ENCODE assay signal across 1 cellular context in genomic region chr5:179820127-179820482, GRCh38.
TF ChIP-seq lines count a peak whose summit lies in the region.

No MANE protein-coding gene starts in this region.

TF ChIP-seq in K562, 482 proteins besides CTCF, POLR2A, EP300 and RAD21 (continued from another document and continues in another):
- no peak; the same call in 1 of the 2 replicates for TF ChIP-seq ZBTB33 (CRISPR knock-in tag; IDR thresholded peaks at IDR 0.05)
- TF ChIP-seq ZSCAN32 (CRISPR knock-in tag; IDR thresholded peaks at IDR 0.05): no peak
- TF ChIP-seq ERF (CRISPR knock-in tag; IDR thresholded peaks at IDR 0.05): peak; percentile 77; the same call in 1 of the 2 replicates
- TF ChIP-seq CHD1 (IDR thresholded peaks at IDR 0.05; ENCODE audit: low read length): no peak
- no peak for TF ChIP-seq PHB (CRISPR knock-in tag; IDR thresholded peaks at IDR 0.05)
- no peak for TF ChIP-seq KLF6 (CRISPR knock-in tag; IDR thresholded peaks at IDR 0.05; ENCODE audit: borderline replicate concordance)
- TF ChIP-seq CEBPG (CRISPR knock-in tag; IDR thresholded peaks at IDR 0.05): no peak
- TF ChIP-seq CEBPG (tag; conservative IDR thresholded peaks at IDR 0.05 in 1 of 2, IDR thresholded peaks at IDR 0.05 in 1 of 2): no peak
- TF ChIP-seq IRF1 (CRISPR knock-in tag; IDR thresholded peaks at IDR 0.05; ENCODE audit: borderline replicate concordance): no peak
- no peak for TF ChIP-seq NRF1 (conservative IDR thresholded peaks at IDR 0.05 in 1 of 2, IDR thresholded peaks at IDR 0.05 in 1 of 2)
- no peak for TF ChIP-seq HOMEZ (CRISPR knock-in tag; IDR thresholded peaks at IDR 0.05)
- no peak for TF ChIP-seq ZNF639 (CRISPR knock-in tag; conservative IDR thresholded peaks at IDR 0.05 in 1 of 2, IDR thresholded peaks at IDR 0.05 in 1 of 2)
- 0 out of 2 replicates have a peak, but pooled peaks have one; percentile 42 for TF ChIP-seq E2F3 (CRISPR knock-in tag; IDR thresholded peaks at IDR 0.05)
- TF ChIP-seq SRF (CRISPR knock-in tag; IDR thresholded peaks at IDR 0.05): no peak
- TF ChIP-seq ZNF263 (CRISPR knock-in tag; IDR thresholded peaks at IDR 0.05; ENCODE audit: borderline replicate concordance): no peak
- TF ChIP-seq ZNF398 (CRISPR knock-in tag; IDR thresholded peaks at IDR 0.05): no peak
- no peak for TF ChIP-seq NCOA4 (IDR thresholded peaks at IDR 0.05; ENCODE audit: partially characterized antibody)
- no peak for TF ChIP-seq MBD2 (IDR thresholded peaks at IDR 0.05; ENCODE audit: borderline replicate concordance, low read depth)
- no peak for TF ChIP-seq DIDO1 (tag; IDR thresholded peaks at IDR 0.05; ENCODE audit: low read depth)
- no peak for TF ChIP-seq SRSF1 (IDR thresholded peaks at IDR 0.05; ENCODE audit: low read depth, low read length)
- TF ChIP-seq ZNF224 (CRISPR knock-in tag; IDR thresholded peaks at IDR 0.05): no peak
- TF ChIP-seq STAG1 (CRISPR knock-in tag; IDR thresholded peaks at IDR 0.05; ENCODE audit: borderline replicate concordance): no peak
- TF ChIP-seq ZNF316 (IDR thresholded peaks at IDR 0.05): no peak
- TF ChIP-seq TEAD1 (CRISPR knock-in tag; IDR thresholded peaks at IDR 0.05): 0 out of 4 replicates have a peak, but pooled peaks of 1 of the 2 experiments have one; percentile 6
- no peak for TF ChIP-seq MTA1 (IDR thresholded peaks at IDR 0.05; ENCODE audit: borderline replicate concordance)
- no peak for TF ChIP-seq ZBTB26 (CRISPR knock-in tag; IDR thresholded peaks at IDR 0.05)
- TF ChIP-seq RFX7 (CRISPR knock-in tag; IDR thresholded peaks at IDR 0.05): no peak
- no peak for TF ChIP-seq C11orf30 (IDR thresholded peaks at IDR 0.05; ENCODE audit: low read depth)
- no peak for TF ChIP-seq NCOA6 (IDR thresholded peaks at IDR 0.05)
- no peak for TF ChIP-seq ZNF239 (CRISPR knock-in tag; IDR thresholded peaks at IDR 0.05)
- TF ChIP-seq ZNF146 (CRISPR knock-in tag; IDR thresholded peaks at IDR 0.05; ENCODE audit: unreplicated experiment): no peak
- no peak for TF ChIP-seq ZNF431 (CRISPR knock-in tag; IDR thresholded peaks at IDR 0.05)
- TF ChIP-seq MAFK (IDR thresholded peaks at IDR 0.05; ENCODE audit: low read length): no peak
- no peak for TF ChIP-seq ZNF512 (tag; IDR thresholded peaks at IDR 0.05)
- no peak for TF ChIP-seq ETV5 (CRISPR knock-in tag; IDR thresholded peaks at IDR 0.05; ENCODE audit: low read depth)
- TF ChIP-seq ZNF212 (CRISPR knock-in tag; IDR thresholded peaks at IDR 0.05): no peak
- no peak for TF ChIP-seq ZBTB12 (CRISPR knock-in tag; IDR thresholded peaks at IDR 0.05)
- no peak for TF ChIP-seq XRCC5 (IDR thresholded peaks at IDR 0.05; ENCODE audit: low read depth, low read length)
- no peak for TF ChIP-seq BDP1 (IDR thresholded peaks at IDR 0.05; ENCODE audit: insufficient read depth, insufficient read length)
- no peak; the same call in 1 of the 2 replicates for TF ChIP-seq ZNF395 (CRISPR knock-in tag; IDR thresholded peaks at IDR 0.05)
- no peak for TF ChIP-seq ATF3 (IDR thresholded peaks at IDR 0.05)
- TF ChIP-seq ATF3 (CRISPR knock-in tag; conservative IDR thresholded peaks at IDR 0.05): no peak
- no peak for TF ChIP-seq YBX1 (IDR thresholded peaks at IDR 0.05)
- no peak for TF ChIP-seq E2F4 (CRISPR knock-in tag; IDR thresholded peaks at IDR 0.05; ENCODE audit: low read depth)
- TF ChIP-seq SAP30 (IDR thresholded peaks at IDR 0.05; ENCODE audit: borderline replicate concordance, insufficient read depth, low read depth, low read length, poor library complexity, severe bottlenecking): no peak
- TF ChIP-seq ZNF785 (CRISPR knock-in tag; IDR thresholded peaks at IDR 0.05): no peak
- TF ChIP-seq NFE2 (IDR thresholded peaks at IDR 0.05; ENCODE audit: low read depth): no peak
- 0 out of 2 replicates have a peak, but pooled peaks have one; percentile 31 for TF ChIP-seq FOXO4 (CRISPR knock-in tag; IDR thresholded peaks at IDR 0.05)
- no peak for TF ChIP-seq ZNF507 (tag; conservative IDR thresholded peaks at IDR 0.05)
- no peak for TF ChIP-seq ZNF79 (CRISPR knock-in tag; IDR thresholded peaks at IDR 0.05; ENCODE audit: low read depth)
- no peak for TF ChIP-seq KAT2B (IDR thresholded peaks at IDR 0.05; ENCODE audit: low read depth, low read length)
- TF ChIP-seq FOXK2 (conservative IDR thresholded peaks at IDR 0.05 in 1 of 2, IDR thresholded peaks at IDR 0.05 in 1 of 2; ENCODE audit: low read depth in 2 of 2): no peak
